Comparison of ENCODE assay signal across 7 cellular contexts in genomic region chr14:105488781-105489606, GRCh38. TPM values are rescaled to one million over a fixed set of nuclear protein-coding genes. Genes with fewer than 3 reads are reported as not detected.
DNase-seq lines count a peak whose midpoint lies in the region; ATAC-seq and TF ChIP-seq lines count a peak whose summit lies in the region.

No MANE protein-coding gene starts in this region.

- CTCF ChIA-PET in activated CD8-positive, alpha-beta T cell treated with anti-CD3 and anti-CD28 coated beads for 36 hours (lab: Charles Lee): interaction anchor here (0.7 to 4.3 kb wide), 32 partner anchors 8 to 670 kb away, joined by 3 to 84 read pairs (median 4); partner anchors contain the start of genes BTBD6, CDCA4 and PACS2

- peak overlapping the region; percentile 83; the same call in 1 of the 2 replicates for H3K4me3 ChIP-seq in HUES6 (ENCODE audit: low read depth, low read length)
- H3K4me3 ChIP-seq in stomach smooth muscle (ENCODE audit: low read length in 2 of 2): peak overlapping the region; percentile 64 to 78

- H3K9me3 ChIP-seq in HUES6 (ENCODE audit: control insufficient read depth, insufficient read depth, low read depth, low read length): no peaks in the 10 kb centered on the region
- no peaks in the 10 kb centered on the region for H3K9me3 ChIP-seq in stomach smooth muscle (ENCODE audit: control insufficient read depth in 2 of 2, low read length in 2 of 2)

- H3K36me3 Mint-ChIP-seq in activated CD8-positive, alpha-beta T cell treated with anti-CD3 and anti-CD28 coated beads for 36 hours (ENCODE audit: low read depth): no peaks in the 10 kb centered on the region

- peak overlapping the region; percentile 75 for H3K4me3 Mint-ChIP-seq in activated CD8-positive, alpha-beta T cell treated with anti-CD3 and anti-CD28 coated beads for 36 hours

- H3K27ac Mint-ChIP-seq in activated CD8-positive, alpha-beta T cell treated with anti-CD3 and anti-CD28 coated beads for 36 hours: peak overlapping the region; percentile 88

- peaks cover 33% of the 10 kb centered on the region for H3K4me1 Mint-ChIP-seq in activated CD8-positive, alpha-beta T cell treated with anti-CD3 and anti-CD28 coated beads for 36 hours (ENCODE audit: low read depth)

- DNase-seq in activated CD8-positive, alpha-beta T cell treated with anti-CD3 and anti-CD28 coated beads for 36 hours: peak; percentile 22
- no peak for DNase-seq in GOT3 (lab: John Stamatoyannopoulos, UW)

- H3K4me1 ChIP-seq in HUES6 (ENCODE audit: control insufficient read depth, insufficient read depth, low read length) (peaks cover 16% of the 10 kb centered on the region), stomach smooth muscle (ENCODE audit: control insufficient read depth, insufficient read depth, low read length) (peaks cover 69% of the 10 kb centered on the region)

- no peaks in the 10 kb centered on the region for H3K27me3 Mint-ChIP-seq in activated CD8-positive, alpha-beta T cell treated with anti-CD3 and anti-CD28 coated beads for 36 hours

- no peak overlapping the region for H3K9ac ChIP-seq in HUES6 (ENCODE audit: low read length)
- H3K9ac ChIP-seq in stomach smooth muscle (ENCODE audit: low read length in 2 of 2): no peak overlapping the region

- H3K27me3 ChIP-seq in HUES6 (ENCODE audit: control insufficient read depth, insufficient read depth, low read length): peaks cover 54% of the 10 kb centered on the region
- peaks cover 21% of the 10 kb centered on the region for H3K27me3 ChIP-seq in layer of hippocampus (ENCODE audit: control insufficient read depth, insufficient read depth, low read length)
- H3K27me3 ChIP-seq in stomach smooth muscle (ENCODE audit: control insufficient read depth in 1 of 2, insufficient read depth in 2 of 2, low read length in 2 of 2): peaks cover 2 to 19% of the 10 kb centered on the region in 2 donors

- no peak overlapping the region for H3K27ac ChIP-seq in HUES6 (ENCODE audit: low read depth, low read length)
- peak overlapping the region; percentile 86 for H3K27ac ChIP-seq in layer of hippocampus (ENCODE audit: low read depth, low read length)
- H3K27ac ChIP-seq in stomach smooth muscle (ENCODE audit: low read length): peak overlapping the region; percentile 70

- no peak for ATAC-seq in activated CD8-positive, alpha-beta T cell treated with anti-CD3 and anti-CD28 coated beads for 36 hours
- ATAC-seq in GM21526 (IDR thresholded peaks at IDR 0.05; ENCODE audit: low FRiP score, unreplicated experiment) (no peak), GM19328 (IDR thresholded peaks at IDR 0.05; ENCODE audit: unreplicated experiment) (no peak)

- TF ChIP-seq CTCF in activated CD8-positive, alpha-beta T cell treated with anti-CD3 and anti-CD28 coated beads for 36 hours (IDR thresholded peaks at IDR 0.05): no peak

- POLR2A ChIA-PET in activated CD8-positive, alpha-beta T cell treated with anti-CD3 and anti-CD28 coated beads for 36 hours (lab: Charles Lee): interaction anchor here (0.5 to 3.3 kb wide), 6 partner anchors 8 to 91 kb away, joined by 3 to 24 read pairs (median 3); no protein-coding TSS in a partner anchor

- H3K9me3 Mint-ChIP-seq in activated CD8-positive, alpha-beta T cell treated with anti-CD3 and anti-CD28 coated beads for 36 hours: no peaks in the 10 kb centered on the region

- peaks cover 3% of the 10 kb centered on the region; the same call in 1 of the 2 replicates for H3K36me3 ChIP-seq in HUES6 (ENCODE audit: control insufficient read depth, insufficient read depth, low read length)
- no peaks in the 10 kb centered on the region for H3K36me3 ChIP-seq in stomach smooth muscle (ENCODE audit: control insufficient read depth in 2 of 2, insufficient read depth in 2 of 2, low read length in 2 of 2)

- intact Hi-C loops in activated CD8-positive, alpha-beta T cell treated with anti-CD3 and anti-CD28 coated beads for 36 hours (cut with micrococcal nuclease): loop anchor here (5.0 kb wide), 1 partner anchor 117 kb away; no protein-coding TSS in a partner anchor

RNA-seq across cellular contexts. Expression of gene TEDC1, which starts 2.1 kb away (rescaled TPM):
- 10 to 100 TPM; 30.1 to 31.1 TPM for total RNA-seq in activated CD8-positive, alpha-beta T cell treated with anti-CD3 and anti-CD28 coated beads for 36 hours

RNA-seq across cellular contexts. Expression of gene CRIP1, which starts 2.3 kb away (rescaled TPM):
- 10 to 100 TPM; 93.9 to 95.7 TPM for total RNA-seq in activated CD8-positive, alpha-beta T cell treated with anti-CD3 and anti-CD28 coated beads for 36 hours

RNA-seq across cellular contexts. Expression of gene CRIP2, which starts 14.4 kb away (rescaled TPM):
- total RNA-seq in activated CD8-positive, alpha-beta T cell treated with anti-CD3 and anti-CD28 coated beads for 36 hours: under 1 TPM in 1 of 2 experiments, not detected in 1; 0.45 TPM

RNA-seq across cellular contexts. Expression of gene TMEM121, which starts 37.4 kb away (rescaled TPM):
- total RNA-seq in activated CD8-positive, alpha-beta T cell treated with anti-CD3 and anti-CD28 coated beads for 36 hours: 10 to 100 TPM; 12.0 to 12.1 TPM
